Comparison of ENCODE assay signal across 1 cellular context in genomic region chr14:72383869-72384268, GRCh38.
TF ChIP-seq lines count a peak whose summit lies in the region.

No MANE protein-coding gene starts in this region.

TF ChIP-seq in GM12878, 131 proteins besides CTCF, POLR2A, EP300 and RAD21 (continued from another document):
- TF ChIP-seq POLR2AphosphoS5 (IDR thresholded peaks at IDR 0.05; ENCODE audit: low read length) (no peak), KLF5 (IDR thresholded peaks at IDR 0.05; ENCODE audit: partially characterized antibody) (no peak), E2F4 (IDR thresholded peaks at IDR 0.05; ENCODE audit: low read depth, low read length) (no peak), RCOR1 (conservative IDR thresholded peaks at IDR 0.05; ENCODE audit: low read depth, low read length) (no peak), ATF7 (IDR thresholded peaks at IDR 0.05; ENCODE audit: low read depth) (no peak), MYC (IDR thresholded peaks at IDR 0.05; ENCODE audit: insufficient read depth, insufficient read length, insufficient replicate concordance, low read length, severe bottlenecking) (no peak), CUX1 (IDR thresholded peaks at IDR 0.05; ENCODE audit: insufficient replicate concordance, low read depth, low read length) (no peak), NFYA (IDR thresholded peaks at IDR 0.05; ENCODE audit: borderline replicate concordance, low read depth, low read length) (no peak)
TF ChIP-seq in GM12878: peak in this region for 0.
